ENCODE assay signal across 1 cellular context in genomic region chr2:99836670-99837069, GRCh38.
TF ChIP-seq lines count a peak whose summit lies in the region.

No MANE protein-coding gene starts in this region.

TF ChIP-seq in HepG2, 621 proteins besides CTCF, POLR2A, EP300 and RAD21 (continued from another document):
- no peak for TF ChIP-seq MNT (IDR thresholded peaks at IDR 0.05)
